Comparison of ENCODE assay signal across 9 cellular contexts in genomic region chr9:71446081-71446480, GRCh38.
DNase-seq lines count a peak whose midpoint lies in the region; ATAC-seq and TF ChIP-seq lines count a peak whose summit lies in the region.
"Had no signal": no experiment of that assay in that cellular context is flagged by ENCODE, and none has a peak within 500 bp of the region (broad histone marks: within the 10 kb centered on the region; RNA-seq: fewer than 3 reads in every experiment).

No MANE protein-coding gene starts in this region.

- no peak for TF ChIP-seq EP300 in transverse colon (IDR thresholded peaks at IDR 0.05; ENCODE audit: low read depth)

- intact Hi-C loops in Caco-2 (cut with micrococcal nuclease; ENCODE audit: unreplicated experiment) = no loop called here
- intact Hi-C loops in CD4-positive, alpha-beta T cell (cut with DNase I, micrococcal nuclease) = no loop called here
- intact Hi-C loops in transverse colon (cut with DNase I; ENCODE audit: low total_unique reads) = no loop called here

- H3K4me1 Mint-ChIP-seq in Caco-2 (ENCODE audit: low read depth, unreplicated experiment) = no peaks in the 10 kb centered on the region
- peaks cover 23% of the 10 kb centered on the region for H3K4me1 Mint-ChIP-seq in nephron progenitor cell
- H3K4me1 Mint-ChIP-seq in CD4-positive, alpha-beta T cell (ENCODE audit: low read depth) = peaks cover 8% of the 10 kb centered on the region

- ATAC-seq in GM21786 (IDR thresholded peaks at IDR 0.05; ENCODE audit: unreplicated experiment) (no peak), HG03175 (IDR thresholded peaks at IDR 0.05; ENCODE audit: unreplicated experiment) (no peak)
- no peak for ATAC-seq in CD4-positive, alpha-beta T cell (ENCODE audit: poor library complexity)

- no peak for TF ChIP-seq POLR2A in transverse colon (IDR thresholded peaks at IDR 0.05)

- no peaks in the 10 kb centered on the region for H3K36me3 Mint-ChIP-seq in Caco-2 (ENCODE audit: insufficient read depth, unreplicated experiment)
- no peaks in the 10 kb centered on the region for H3K36me3 Mint-ChIP-seq in nephron progenitor cell (ENCODE audit: low read depth)
- no peaks in the 10 kb centered on the region for H3K36me3 Mint-ChIP-seq in CD4-positive, alpha-beta T cell (ENCODE audit: low read depth)

- H3K36me3 ChIP-seq in Caco-2 (ENCODE audit: control insufficient read depth, insufficient read depth, low read length) = no peaks in the 10 kb centered on the region
- no peaks in the 10 kb centered on the region for H3K36me3 ChIP-seq in ectodermal cell (ENCODE audit: control insufficient read depth, insufficient read depth, low read length)
- no peaks in the 10 kb centered on the region for H3K36me3 ChIP-seq in transverse colon

- DNase-seq in Caco-2 (no peak), NCI-H1105 (lab: John Stamatoyannopoulos, UW) (peak; percentile 63), nephron progenitor cell (no peak), transverse colon (no peak)
- no peak for DNase-seq in CD4-positive, alpha-beta T cell
- DNase-seq: stimulated activated naive CD4-positive, alpha-beta T cell treated with Interleukin-2 at 50 U/mL for 16 hours had no signal

- no peaks in the 10 kb centered on the region for H3K27me3 Mint-ChIP-seq in Caco-2 (ENCODE audit: insufficient read depth, unreplicated experiment)
- peaks cover 14% of the 10 kb centered on the region for H3K27me3 Mint-ChIP-seq in nephron progenitor cell (ENCODE audit: low read depth, poor library complexity)
- peaks cover 69% of the 10 kb centered on the region for H3K27me3 Mint-ChIP-seq in CD4-positive, alpha-beta T cell

- BruUV-seq in Caco-2 (replicated peaks; lab: Mats Ljungman, UMichigan) = no TSS peak

- peaks cover 5% of the 10 kb centered on the region for H3K9me3 Mint-ChIP-seq in Caco-2 (ENCODE audit: unreplicated experiment)
- H3K9me3 Mint-ChIP-seq in nephron progenitor cell = no peaks in the 10 kb centered on the region
- H3K9me3 Mint-ChIP-seq in CD4-positive, alpha-beta T cell = peaks cover 6% of the 10 kb centered on the region

- in situ Hi-C loops in transverse colon (cut with MboI; ENCODE audit: low pct_ligation_motif_present in 1 of 4, low pct_unique_long_range_greater_than_20kb in 1 of 4, low sequenced_read_pairs in 3 of 4) = no loop called here

- no peak overlapping the region for H3K27ac Mint-ChIP-seq in Caco-2 (ENCODE audit: unreplicated experiment)
- no peak overlapping the region for H3K27ac Mint-ChIP-seq in nephron progenitor cell
- H3K27ac Mint-ChIP-seq in CD4-positive, alpha-beta T cell = no peak overlapping the region

- H3K27ac ChIP-seq in ectodermal cell (ENCODE audit: insufficient read depth, low read depth, low read length, poor library complexity, severe bottlenecking) (no peak overlapping the region), transverse colon (no peak overlapping the region)
- no peak overlapping the region for H3K27ac ChIP-seq in CD4-positive, alpha-beta T cell (ENCODE audit: low read depth, low read length)

- H3K27me3 ChIP-seq in Caco-2 (replicated peaks; ENCODE audit: control insufficient read depth, insufficient read depth, low read length) (no peaks in the 10 kb centered on the region), ectodermal cell (ENCODE audit: control insufficient read depth, insufficient read depth, low read length, poor library complexity, severe bottlenecking) (peaks cover 11% of the 10 kb centered on the region), transverse colon (peaks cover 65% of the 10 kb centered on the region)
- H3K27me3 ChIP-seq in CD4-positive, alpha-beta T cell (ENCODE audit: control insufficient read depth, insufficient read depth, low read length) = peaks cover 40% of the 10 kb centered on the region

- whole genome bisulfite sequencing in ectodermal cell, 2 experiments = 2% methylated on average over 15 to 16 of the region's 16 CpGs
- WGBS in transverse colon (ENCODE audit: low coverage in 1 of 2), 2 donors = 49 to 51% methylated on average over 11 to 16 of the region's 16 CpGs

- H3K4me3 ChIP-seq in Caco-2 (ENCODE audit: low read depth, low read length) (no peak overlapping the region), ectodermal cell (ENCODE audit: insufficient read depth, low read depth, low read length) (peak overlapping the region; percentile 42), transverse colon (peak overlapping the region in 1 of 4 donors; percentile 57)

- TF ChIP-seq CTCF in Caco-2 (IDR thresholded peaks at IDR 0.05; ENCODE audit: insufficient read depth in 1 of 2, low read depth in 1 of 2, low read length in 1 of 2, severe bottlenecking in 1 of 2, unreplicated experiment in 1 of 2) = no peak
- TF ChIP-seq CTCF in nephron progenitor cell (IDR thresholded peaks at IDR 0.05) = no peak
- no peak for TF ChIP-seq CTCF in CD4-positive, alpha-beta T cell (IDR thresholded peaks at IDR 0.05)
- no peak for TF ChIP-seq CTCF in transverse colon (IDR thresholded peaks at IDR 0.05)

- CTCF ChIA-PET in Caco-2 (lab: Charles Lee) = no interaction called here
- CTCF ChIA-PET in CD4-positive, alpha-beta T cell (lab: Charles Lee) = no interaction called here

- H3K4me3 Mint-ChIP-seq in Caco-2 (ENCODE audit: unreplicated experiment) = peak overlapping the region; percentile 44
- H3K4me3 Mint-ChIP-seq in nephron progenitor cell = peak overlapping the region; percentile 83
- no peak overlapping the region for H3K4me3 Mint-ChIP-seq in CD4-positive, alpha-beta T cell

- no peaks in the 10 kb centered on the region for H3K9me3 ChIP-seq in Caco-2
- no peaks in the 10 kb centered on the region for H3K9me3 ChIP-seq in ectodermal cell (ENCODE audit: control insufficient read depth, low read length)
- no peaks in the 10 kb centered on the region for H3K9me3 ChIP-seq in CD4-positive, alpha-beta T cell (ENCODE audit: control insufficient read depth, low read length)
- no peaks in the 10 kb centered on the region for H3K9me3 ChIP-seq in transverse colon

- no peaks in the 10 kb centered on the region for H3K4me1 ChIP-seq in Caco-2
- H3K4me1 ChIP-seq in ectodermal cell (ENCODE audit: control insufficient read depth, insufficient read depth, low read length) = peaks cover 7% of the 10 kb centered on the region
- H3K4me1 ChIP-seq in transverse colon = peaks cover 7 to 10% (median 8%) of the 10 kb centered on the region in 4 donors

- POLR2A ChIA-PET in Caco-2 (lab: Charles Lee) = no interaction called here
- POLR2A ChIA-PET in CD4-positive, alpha-beta T cell (lab: Charles Lee) = no interaction called here
